In the genomic region with DNA sequence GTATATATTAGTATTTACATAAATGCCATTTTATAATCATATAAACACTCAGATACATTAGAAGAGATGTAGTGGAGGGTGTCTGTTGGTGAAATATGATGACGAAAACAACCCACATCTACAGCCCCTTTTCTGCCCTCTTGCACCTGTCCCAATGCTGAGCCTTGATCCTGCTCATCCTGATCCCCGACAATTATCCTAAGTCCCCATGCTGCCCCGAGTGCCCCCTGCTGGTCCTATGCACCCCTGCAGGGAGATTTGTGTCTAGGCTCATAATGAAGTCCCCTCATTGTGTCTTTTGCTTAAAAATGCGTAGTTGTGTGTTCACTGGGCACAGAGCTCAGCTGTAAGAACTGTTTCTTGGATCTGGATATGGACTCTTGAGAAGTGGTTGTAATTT, we compare ENCODE assay signal across 24 cellular contexts.
"Had no signal": no experiment of that assay in that cellular context is flagged by ENCODE, and none has a peak within 500 bp of the region (broad histone marks: within the 10 kb centered on the region; RNA-seq: fewer than 3 reads in every experiment).

No MANE protein-coding gene starts in this region.

- ATAC-seq: left cardiac atrium; naive thymus-derived CD4-positive, alpha-beta T cell; psoas muscle; sciatic nerve; stimulated activated naive B cell treated with anti-CD40 and anti-IgM and Interleukin-4, amounts not matched to agents 10 μg/mL and 1 μg/mL and 100 μg/mL, for 72 hours; stimulated activated naive CD8-positive, alpha-beta T cell treated with anti-CD3 and anti-CD28 coated beads, Interleukin-15, amount 100 ng/mL, for 72 hours; upper lobe of right lung had no signal

- H3K36me3 Mint-ChIP-seq: naive thymus-derived CD4-positive, alpha-beta T cell; stimulated activated naive B cell treated with anti-CD40 and anti-IgM and Interleukin-4, amounts not matched to agents 10 μg/mL and 1 μg/mL and 100 μg/mL, for 72 hours had no signal

- H3K36me3 ChIP-seq: esophagus squamous epithelium, left ventricle myocardium inferior, neutrophil, spleen, tibial nerve, upper lobe of right lung, vagina had no signal

- H3K4me3 ChIP-seq: esophagus squamous epithelium, hepatocyte, left ventricle myocardium inferior, lung, psoas muscle, spleen, testis, tibial nerve, upper lobe of right lung, vagina had no signal

- DNase-seq: dermis blood vessel endothelial cell; esophagus squamous epithelium; foreskin fibroblast; head of caudate nucleus; kidney; left cardiac atrium; left ventricle myocardium inferior; naive thymus-derived CD4-positive, alpha-beta T cell; psoas muscle; retina; spleen; stimulated activated CD4-positive, alpha-beta T cell treated with anti-CD3 and anti-CD28 coated beads, Interleukin-15, amount 100 ng/mL, for 24 hours; stimulated activated CD4-positive, alpha-beta T cell treated with anti-CD3 and anti-CD28 coated beads, Interleukin-2, amount 100 ng/mL, for 24 hours; stimulated activated CD4-positive, alpha-beta T cell treated with anti-CD3 and anti-CD28 coated beads, Interleukin-4, amount 100 ng/mL, for 4 hours; stimulated activated naive B cell treated with anti-CD40 and anti-IgM and Interleukin-4, amounts not matched to agents 10 μg/mL and 1 μg/mL and 100 μg/mL, for 72 hours; stimulated activated naive CD8-positive, alpha-beta T cell treated with anti-CD3 and anti-CD28 coated beads, Interleukin-15, amount 100 ng/mL, for 72 hours; testis; upper lobe of right lung had no signal

- H3K4me3 Mint-ChIP-seq: naive thymus-derived CD4-positive, alpha-beta T cell; stimulated activated naive B cell treated with anti-CD40 and anti-IgM and Interleukin-4, amounts not matched to agents 10 μg/mL and 1 μg/mL and 100 μg/mL, for 72 hours; stimulated activated naive CD8-positive, alpha-beta T cell treated with anti-CD3 and anti-CD28 coated beads, Interleukin-15, amount 100 ng/mL, for 72 hours had no signal

- H3K4me1 ChIP-seq: esophagus squamous epithelium, left ventricle myocardium inferior, psoas muscle, spleen, testis, tibial nerve, upper lobe of right lung, vagina had no signal

- H3K27me3 ChIP-seq: esophagus squamous epithelium, hepatocyte, neutrophil, spleen, testis, tibial nerve, upper lobe of right lung, vagina had no signal

- H3K27ac ChIP-seq: esophagus squamous epithelium, hepatocyte, left ventricle myocardium inferior, neutrophil, psoas muscle, spleen, testis, tibial nerve, upper lobe of right lung, vagina had no signal

- H3K4me1 Mint-ChIP-seq: stimulated activated naive B cell treated with anti-CD40 and anti-IgM and Interleukin-4, amounts not matched to agents 10 μg/mL and 1 μg/mL and 100 μg/mL, for 72 hours had no signal

- H3K9me3 ChIP-seq: esophagus squamous epithelium, left ventricle myocardium inferior, neutrophil, psoas muscle, spleen, testis, tibial nerve, upper lobe of right lung, vagina had no signal

- H3K9me3 Mint-ChIP-seq: stimulated activated naive B cell treated with anti-CD40 and anti-IgM and Interleukin-4, amounts not matched to agents 10 μg/mL and 1 μg/mL and 100 μg/mL, for 72 hours; stimulated activated naive CD8-positive, alpha-beta T cell treated with anti-CD3 and anti-CD28 coated beads, Interleukin-15, amount 100 ng/mL, for 72 hours had no signal

- H3K27ac Mint-ChIP-seq: naive thymus-derived CD4-positive, alpha-beta T cell; stimulated activated naive B cell treated with anti-CD40 and anti-IgM and Interleukin-4, amounts not matched to agents 10 μg/mL and 1 μg/mL and 100 μg/mL, for 72 hours; stimulated activated naive CD8-positive, alpha-beta T cell treated with anti-CD3 and anti-CD28 coated beads, Interleukin-15, amount 100 ng/mL, for 72 hours had no signal
